Comparison of ENCODE assay signal across 12 cellular contexts in the genomic region with DNA sequence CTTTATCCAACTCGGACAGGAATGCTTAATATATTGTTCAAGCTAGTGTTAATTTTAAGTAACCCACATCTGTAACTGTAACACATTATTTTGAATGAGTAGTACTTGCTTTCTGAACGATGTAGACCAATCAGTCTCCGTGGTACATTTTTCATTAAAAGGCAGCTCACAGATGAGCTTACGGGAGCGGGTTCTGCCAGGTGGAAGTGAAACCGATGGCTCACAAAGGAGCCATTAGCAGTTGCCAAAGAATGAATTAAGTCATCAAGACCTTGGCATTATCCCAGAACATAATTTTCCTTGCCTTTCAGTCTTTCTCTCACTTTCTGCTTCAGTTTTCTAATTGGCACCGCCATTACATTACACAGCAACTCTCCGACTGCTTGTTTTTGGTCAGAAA. TPM values are rescaled to one million over a fixed set of nuclear protein-coding genes. Genes with fewer than 3 reads are reported as not detected.
DNase-seq lines count a peak whose midpoint lies in the region; ATAC-seq, FAIRE-seq and TF ChIP-seq lines count a peak whose summit lies in the region.
"Had no signal": no experiment of that assay in that cellular context is flagged by ENCODE, and none has a peak within 500 bp of the region (broad histone marks: within the 10 kb centered on the region; RNA-seq: fewer than 3 reads in every experiment).

No MANE protein-coding gene starts in this region.

- no peak for TF ChIP-seq POLR2A in right lobe of liver (IDR thresholded peaks at IDR 0.05)

- peak in 3 of 4 donors; percentile 46 to 70 (median 54) for ATAC-seq in pancreas
- ATAC-seq in right lobe of liver, result no peak
- no peak for ATAC-seq in GM19455 (IDR thresholded peaks at IDR 0.05; ENCODE audit: unreplicated experiment)

- TF ChIP-seq CTCF in pancreas (IDR thresholded peaks at IDR 0.05), result no peak
- no peak for TF ChIP-seq CTCF in right lobe of liver (IDR thresholded peaks at IDR 0.05)

- no peaks in the 10 kb centered on the region for H3K36me3 ChIP-seq in pancreas
- H3K36me3 ChIP-seq in right lobe of liver, result no peaks in the 10 kb centered on the region
- H3K36me3 ChIP-seq: thyroid gland had no signal

- DNase-seq in HPDE6-E6E7 (ENCODE audit: extremely low spot score) (peak; percentile 65), NCI-H69 (lab: John Stamatoyannopoulos, UW) (peak; percentile 53), cerebellum (ENCODE audit: low spot score) (peak; percentile 11), pancreas (no peak), right lobe of liver (no peak), GDM1 (lab: John Stamatoyannopoulos, UW) (no peak)
- no peak for DNase-seq in stimulated activated CD4-positive, alpha-beta T cell treated with anti-CD3 and anti-CD28 coated beads, Interleukin-15, amount 100 ng/mL, for 24 hours
- DNase-seq: kidney, T-helper 2 cell, thyroid gland had no signal

- 40 to 41% methylated on average over 8 of the region's 8 CpGs for WGBS in pancreas, 2 donors
- 63% methylated on average over 8 of the region's 8 CpGs for WGBS in right lobe of liver (ENCODE audit: insufficient coverage, low coverage, low lambda C conversion rate, missing lambda C conversion rate)

- no peaks in the 10 kb centered on the region for H3K4me1 ChIP-seq in pancreas
- H3K4me1 ChIP-seq in right lobe of liver, result no peaks in the 10 kb centered on the region
- H3K4me1 ChIP-seq: thyroid gland had no signal

- intact Hi-C loops in pancreas (cut with DNase I) (no loop called here), right lobe of liver (cut with DNase I) (no loop called here)

- FAIRE-seq in pancreas (lab: Jason Lieb, UNC), result no peak
- FAIRE-seq: kidney had no signal

- H3K9me3 ChIP-seq in pancreas (no peaks in the 10 kb centered on the region), right lobe of liver (no peaks in the 10 kb centered on the region)
- H3K9me3 ChIP-seq: thyroid gland had no signal

- H3K27ac ChIP-seq in pancreas (peak overlapping the region in 2 of 4 donors; percentile 35 to 66), right lobe of liver (no peak overlapping the region)
- H3K27ac ChIP-seq: thyroid gland had no signal

- H3K27me3 ChIP-seq in pancreas, result no peaks in the 10 kb centered on the region
- H3K27me3 ChIP-seq in right lobe of liver, result no peaks in the 10 kb centered on the region
- H3K27me3 ChIP-seq: thyroid gland had no signal

- H3K4me3 ChIP-seq in pancreas, result peak overlapping the region in 1 of 4 donors; percentile 32
- no peak overlapping the region for H3K4me3 ChIP-seq in right lobe of liver
- H3K4me3 ChIP-seq: thyroid gland had no signal

RNA-seq across cellular contexts. Expression of gene UTS2, which starts 33.5 kb away (rescaled TPM):
- total RNA-seq in cerebellum (not detected), pancreas (not detected), right lobe of liver (not detected)
- polyA plus RNA-seq in pancreas, result under 1 TPM in 1 of 2 donors, not detected in 1; 0.09 TPM
- total RNA-seq: activated CD8-positive, alpha-beta memory T cell treated with anti-CD3 and anti-CD28 coated beads for 36 hours; thyroid gland had no signal

RNA-seq across cellular contexts. Expression of gene TNFRSF9, which starts 54.3 kb away (rescaled TPM):
- total RNA-seq in cerebellum, result not detected
- total RNA-seq in pancreas, result 1 to 10 TPM in 1 of 6 donors, under 1 TPM in 3, not detected in 2; 0.08 to 1.4 (median 0.49) TPM
- polyA plus RNA-seq in pancreas, result under 1 TPM in 1 of 2 donors, not detected in 1; 0.27 TPM
- under 1 TPM in 4 of 6 experiments, not detected in 2; 0.06 to 0.22 (median 0.10) TPM for total RNA-seq in right lobe of liver

Comparison
In these comparisons a context has a peak if more than half of its experiments do, and no peak if none do; other contexts are left out.
1. DNase-seq: peak in HPDE6-E6E7 (single experiment), NCI-H69 (single experiment) and cerebellum (single experiment); none in pancreas (0 of 6), stimulated activated CD4-positive, alpha-beta T cell treated with anti-CD3 and anti-CD28 coated beads, Interleukin-15, amount 100 ng/mL, for 24 hours (single experiment), right lobe of liver (0 of 3) and GDM1 (single experiment).
2. ATAC-seq: peak in pancreas (3 of 4); none in right lobe of liver (0 of 4) and GM19455 (single experiment).